ENCODE assay signal across 1 cellular context in genomic region chr13:42876270-42876714, GRCh38.
TF ChIP-seq lines count a peak whose summit lies in the region.

No MANE protein-coding gene starts in this region.

TF ChIP-seq in H1, 55 proteins besides CTCF, POLR2A, EP300 and RAD21 (continued from another document):
- TF ChIP-seq SRF (IDR thresholded peaks at IDR 0.05; ENCODE audit: low read depth, low read length) (no peak), CHD2 (IDR thresholded peaks at IDR 0.05; ENCODE audit: low read length) (no peak), TEAD4 (IDR thresholded peaks at IDR 0.05; ENCODE audit: low read depth, low read length) (peak; percentile 28; the same call in 1 of the 2 replicates), HDAC2 (IDR thresholded peaks at IDR 0.05; ENCODE audit: borderline replicate concordance in 1 of 2, low read depth in 2 of 2, low read length in 2 of 2) (no peak), ATF3 (IDR thresholded peaks at IDR 0.05; ENCODE audit: insufficient read depth, low read depth, low read length) (peak; percentile 45; the same call in 1 of the 2 replicates)
